ENCODE assay signal across 31 cellular contexts in genomic region chr4:11929080-11929479, GRCh38.
"Had no signal": no experiment of that assay in that cellular context is flagged by ENCODE, and none has a peak within 500 bp of the region (broad histone marks: within the 10 kb centered on the region; RNA-seq: fewer than 3 reads in every experiment).

No MANE protein-coding gene starts in this region.

- H3K27ac ChIP-seq: neutrophil, ovary, parathyroid adenoma, psoas muscle, skin epidermis, spleen, thoracic aorta, thyroid gland, tibial nerve, upper lobe of left lung, vagina had no signal

- H3K9me3 ChIP-seq: neutrophil, ovary, psoas muscle, thoracic aorta, thyroid gland, tibial nerve, upper lobe of left lung, vagina had no signal

- DNase-seq: naive thymus-derived CD8-positive, alpha-beta T cell; nephron progenitor cell; nucleus accumbens; ovary; posterior cingulate gyrus; psoas muscle; right cardiac atrium; spleen; stimulated activated CD4-positive, alpha-beta T cell treated with anti-CD3 and anti-CD28 coated beads, Interleukin-12 subunit alpha, Interleukin-12 subunit beta, amount 100 ng/mL, for 4 hours; stimulated activated CD4-positive, alpha-beta T cell treated with anti-CD3 and anti-CD28 coated beads, Interleukin-1b, Interleukin-23, amount 100 ng/mL, for 48 hours; stimulated activated CD4-positive, alpha-beta T cell treated with anti-CD3 and anti-CD28 coated beads, Interleukin-4, amount 100 ng/mL, for 1 hour; stimulated activated CD4-positive, alpha-beta T cell treated with anti-CD3 and anti-CD28 coated beads, Interleukin-4, amount 100 ng/mL, for 4 hours; stimulated activated CD8-positive, alpha-beta memory T cell treated with anti-CD3 and anti-CD28 coated beads, Interleukin-4, amount 100 ng/mL, for 48 hours; stimulated activated naive CD4-positive, alpha-beta T cell; stimulated activated naive CD8-positive, alpha-beta T cell treated with anti-CD3 and anti-CD28 coated beads, Interleukin-15, amount 100 ng/mL, for 72 hours; stimulated activated naive CD8-positive, alpha-beta T cell treated with anti-CD3 and anti-CD28 coated beads, Interleukin-15, Interleukin-2, amounts not matched to agents 100 U/mL and 50 U/mL, for 24 hours; substantia nigra; thyroid gland; trophoblast cell; upper lobe of left lung had no signal

- H3K79me2 ChIP-seq: parathyroid adenoma had no signal

- H3K27me3 ChIP-seq: neutrophil, ovary, spleen, thyroid gland, tibial nerve, upper lobe of left lung, vagina had no signal

- H3K4me2 ChIP-seq: smooth muscle cell had no signal

- H2AFZ ChIP-seq: parathyroid adenoma had no signal

- H3K9ac ChIP-seq: parathyroid adenoma had no signal

- H3K36me3 ChIP-seq: neutrophil, ovary, spleen, thoracic aorta, thyroid gland, tibial nerve, upper lobe of left lung, vagina had no signal

- ATAC-seq: naive thymus-derived CD8-positive, alpha-beta T cell; natural killer cell treated with Interleukin-12 subunit alpha and Interleukin-12 subunit beta and Interleukin-15 and Interleukin-18, amount 100 ng/mL, for 72 hours; psoas muscle; right cardiac atrium; sciatic nerve; stimulated activated memory B cell treated with anti-CD40 and anti-IgM and Interleukin-4, amounts not matched to agents 10 μg/mL and 1 μg/mL and 100 μg/mL, for 72 hours; stimulated activated naive CD8-positive, alpha-beta T cell treated with anti-CD3 and anti-CD28 coated beads, Interleukin-15, amount 100 ng/mL, for 72 hours; stimulated activated naive CD8-positive, alpha-beta T cell treated with anti-CD3 and anti-CD28 coated beads, Interleukin-15, Interleukin-2, amounts not matched to agents 100 U/mL and 50 U/mL, for 24 hours had no signal

- H3K4me1 ChIP-seq: parathyroid adenoma, psoas muscle, spleen, thyroid gland, tibial nerve, upper lobe of left lung, vagina had no signal

- FAIRE-seq: urothelium cell line had no signal

- H3K4me3 ChIP-seq: ovary, psoas muscle, skin epidermis, smooth muscle cell, spleen, thoracic aorta, thyroid gland, tibial nerve, upper lobe of left lung, vagina had no signal
